Comparison of ENCODE assay signal across 12 cellular contexts in genomic region chr12:57770734-57771133, GRCh38. TPM values are rescaled to one million over a fixed set of nuclear protein-coding genes. Genes with fewer than 3 reads are reported as not detected.
DNase-seq lines count a peak whose midpoint lies in the region; ATAC-seq and TF ChIP-seq lines count a peak whose summit lies in the region.
"Had no signal": no experiment of that assay in that cellular context is flagged by ENCODE, and none has a peak within 500 bp of the region (broad histone marks: within the 10 kb centered on the region; RNA-seq: fewer than 3 reads in every experiment).

No MANE protein-coding gene starts in this region.

- TF ChIP-seq CTCF in OCI-LY1 (IDR thresholded peaks at IDR 0.05; ENCODE audit: low read length) (no peak), chondrocyte (IDR thresholded peaks at IDR 0.05) (no peak), osteoblast (IDR thresholded peaks at IDR 0.05; ENCODE audit: extremely low read depth, low read depth, low read length) (no peak)

- POLR2A ChIA-PET in activated CD4-positive, alpha-beta memory T cell treated with anti-CD3 and anti-CD28 coated beads for 36 hours (lab: Charles Lee) = no interaction called here
- POLR2A ChIA-PET in activated CD4-positive, alpha-beta memory T cell treated with anti-CD3 and anti-CD28 coated beads, Interleukin-2, amount 10 ng/mL, durations not matched to agents 7 days and 5 days (lab: Charles Lee) = no interaction called here

- H3K79me2 ChIP-seq in OCI-LY1 (ENCODE audit: insufficient read depth, low read length) = no peaks in the 10 kb centered on the region
- H3K79me2 ChIP-seq in osteoblast (ENCODE audit: insufficient read depth, low read length) = peaks cover 12% of the 10 kb centered on the region

- peaks cover 24% of the 10 kb centered on the region for H3K36me3 Mint-ChIP-seq in activated CD4-positive, alpha-beta memory T cell treated with anti-CD3 and anti-CD28 coated beads for 36 hours
- peaks cover 3% of the 10 kb centered on the region for H3K36me3 Mint-ChIP-seq in activated CD4-positive, alpha-beta memory T cell treated with anti-CD3 and anti-CD28 coated beads, Interleukin-2, amount 10 ng/mL, durations not matched to agents 7 days and 5 days (ENCODE audit: low read depth)
- H3K36me3 Mint-ChIP-seq in chondrocyte (ENCODE audit: low read depth) = peaks cover 20% of the 10 kb centered on the region

- H3K4me1 Mint-ChIP-seq in activated CD4-positive, alpha-beta memory T cell treated with anti-CD3 and anti-CD28 coated beads for 36 hours (ENCODE audit: low read depth) = peaks cover 35% of the 10 kb centered on the region
- H3K4me1 Mint-ChIP-seq in activated CD4-positive, alpha-beta memory T cell treated with anti-CD3 and anti-CD28 coated beads, Interleukin-2, amount 10 ng/mL, durations not matched to agents 7 days and 5 days = peaks cover 31% of the 10 kb centered on the region
- peaks cover 34% of the 10 kb centered on the region for H3K4me1 Mint-ChIP-seq in chondrocyte (ENCODE audit: low read depth)

- H3K27me3 Mint-ChIP-seq in activated CD4-positive, alpha-beta memory T cell treated with anti-CD3 and anti-CD28 coated beads for 36 hours = peaks cover 2% of the 10 kb centered on the region
- peaks cover 6% of the 10 kb centered on the region for H3K27me3 Mint-ChIP-seq in activated CD4-positive, alpha-beta memory T cell treated with anti-CD3 and anti-CD28 coated beads, Interleukin-2, amount 10 ng/mL, durations not matched to agents 7 days and 5 days
- H3K27me3 Mint-ChIP-seq in chondrocyte (ENCODE audit: low read depth) = peaks cover 5% of the 10 kb centered on the region

- H3K9me2 ChIP-seq in OCI-LY1 (ENCODE audit: low read depth, low read length) = no peaks in the 10 kb centered on the region

- H3K27ac Mint-ChIP-seq in activated CD4-positive, alpha-beta memory T cell treated with anti-CD3 and anti-CD28 coated beads for 36 hours = peak overlapping the region; percentile 97
- H3K27ac Mint-ChIP-seq in activated CD4-positive, alpha-beta memory T cell treated with anti-CD3 and anti-CD28 coated beads, Interleukin-2, amount 10 ng/mL, durations not matched to agents 7 days and 5 days = no peak overlapping the region
- H3K27ac Mint-ChIP-seq in chondrocyte (ENCODE audit: unreplicated experiment) = no peak overlapping the region

- no peaks in the 10 kb centered on the region for H3K9me3 Mint-ChIP-seq in activated CD4-positive, alpha-beta memory T cell treated with anti-CD3 and anti-CD28 coated beads for 36 hours
- H3K9me3 Mint-ChIP-seq in activated CD4-positive, alpha-beta memory T cell treated with anti-CD3 and anti-CD28 coated beads, Interleukin-2, amount 10 ng/mL, durations not matched to agents 7 days and 5 days = no peaks in the 10 kb centered on the region
- H3K9me3 Mint-ChIP-seq in chondrocyte (ENCODE audit: low read depth) = no peaks in the 10 kb centered on the region

- CTCF ChIA-PET in activated CD4-positive, alpha-beta memory T cell treated with anti-CD3 and anti-CD28 coated beads for 36 hours (lab: Charles Lee) = interaction anchor here (1.8 to 2.1 kb wide), 2 partner anchors 11 to 12 kb away, joined by 4 to 25 read pairs; partner anchors contain the start of gene TSFM
- CTCF ChIA-PET in activated CD4-positive, alpha-beta memory T cell treated with anti-CD3 and anti-CD28 coated beads, Interleukin-2, amount 10 ng/mL, durations not matched to agents 7 days and 5 days (lab: Charles Lee) = interaction anchor here (0.6 to 2.3 kb wide), 3 partner anchors 12 to 1654 kb away, joined by 4 to 6 read pairs (median 4); partner anchors contain the start of gene RPL41

- H3K9ac ChIP-seq in OCI-LY1 (ENCODE audit: low read length) = no peak overlapping the region; the same call in 1 of the 2 replicates

- H3K27me3 ChIP-seq in OCI-LY1 (ENCODE audit: insufficient read depth, low read length) (peaks cover 5% of the 10 kb centered on the region), osteoblast (ENCODE audit: insufficient read depth, low read length) (peaks cover 18% of the 10 kb centered on the region)
- H3K27me3 ChIP-seq: ovary had no signal

- H3K4me2 ChIP-seq in OCI-LY1 (ENCODE audit: low read length) (peak overlapping the region; percentile 90), osteoblast (ENCODE audit: insufficient read depth, low read length) (peak overlapping the region; percentile 90)

- intact Hi-C loops in activated CD4-positive, alpha-beta memory T cell treated with anti-CD3 and anti-CD28 coated beads for 36 hours (cut with micrococcal nuclease) = no loop called here

- H3F3A ChIP-seq in OCI-LY1 (ENCODE audit: insufficient read depth, low read length) = no peaks in the 10 kb centered on the region

- H3K4me1 ChIP-seq in OCI-LY1 (ENCODE audit: insufficient read depth, low read length, severe bottlenecking) = peaks cover 24% of the 10 kb centered on the region
- peaks cover 35% of the 10 kb centered on the region for H3K4me1 ChIP-seq in osteoblast (ENCODE audit: insufficient read depth, low read length)

- peak overlapping the region; percentile 52 for H3K4me3 Mint-ChIP-seq in activated CD4-positive, alpha-beta memory T cell treated with anti-CD3 and anti-CD28 coated beads for 36 hours
- H3K4me3 Mint-ChIP-seq in activated CD4-positive, alpha-beta memory T cell treated with anti-CD3 and anti-CD28 coated beads, Interleukin-2, amount 10 ng/mL, durations not matched to agents 7 days and 5 days = no peak overlapping the region
- peak overlapping the region; percentile 31 for H3K4me3 Mint-ChIP-seq in chondrocyte (ENCODE audit: unreplicated experiment)

- H4K20me1 ChIP-seq in OCI-LY1 (ENCODE audit: insufficient read depth, low read length) (no peaks in the 10 kb centered on the region), osteoblast (ENCODE audit: insufficient read depth, low read length) (peaks cover under 1% of the 10 kb centered on the region)

- H3K9me3 ChIP-seq in OCI-LY1 (ENCODE audit: low read length) (no peaks in the 10 kb centered on the region), osteoblast (ENCODE audit: low read depth, low read length) (no peaks in the 10 kb centered on the region)
- H3K9me3 ChIP-seq: ovary had no signal

- H2AFZ ChIP-seq in OCI-LY1 (ENCODE audit: low read length) (no peak overlapping the region), osteoblast (ENCODE audit: low read length) (no peak overlapping the region)

- H3K36me3 ChIP-seq in OCI-LY1 (ENCODE audit: insufficient read depth, low read length) (peaks cover 35% of the 10 kb centered on the region), osteoblast (ENCODE audit: insufficient read depth, low read length) (peaks cover 26% of the 10 kb centered on the region)
- H3K36me3 ChIP-seq: ovary had no signal

- peak overlapping the region; percentile 75 for H3K4me3 ChIP-seq in OCI-LY1 (ENCODE audit: low read depth, low read length, poor library complexity, severe bottlenecking)
- H3K4me3 ChIP-seq in osteoblast (ENCODE audit: insufficient read depth, low read length) = no peak overlapping the region

- no peak for ATAC-seq in GM18519 (IDR thresholded peaks at IDR 0.05; ENCODE audit: low FRiP score, unreplicated experiment)

- DNase-seq in activated CD4-positive, alpha-beta memory T cell treated with anti-CD3 and anti-CD28 coated beads for 36 hours = no peak
- DNase-seq in activated CD4-positive, alpha-beta memory T cell treated with anti-CD3 and anti-CD28 coated beads, Interleukin-2, amount 10 ng/mL, durations not matched to agents 7 days and 5 days = no peak
- DNase-seq in chondrocyte (ENCODE audit: low spot score) = no peak
- DNase-seq in osteoblast (ENCODE audit: insufficient read length, low spot score, missing footprints) = no peak
- DNase-seq in SHP77 treated with DMSO at 0.1 percent for 48 hours (lab: John Stamatoyannopoulos, UW) = no peak
- no peak for DNase-seq in occipital lobe (lab: John Stamatoyannopoulos, UW)
- DNase-seq: effector CD8-positive, alpha-beta T cell; NCI-H1092; ovary; SHP77 had no signal

- H3K27ac ChIP-seq in OCI-LY1 (ENCODE audit: low read depth, low read length, poor library complexity, severe bottlenecking) (no peak overlapping the region), osteoblast (ENCODE audit: low read depth, low read length) (peak overlapping the region; percentile 95)

RNA-seq across cellular contexts. Expression of gene METTL1, which starts 1.2 kb away (rescaled TPM):
- total RNA-seq in activated CD4-positive, alpha-beta memory T cell treated with anti-CD3 and anti-CD28 coated beads for 36 hours = 10 to 100 TPM; 30.0 to 32.0 TPM
- 10 to 100 TPM; 12.5 to 13.8 TPM for total RNA-seq in activated CD4-positive, alpha-beta memory T cell treated with anti-CD3 and anti-CD28 coated beads, Interleukin-2, amount 10 ng/mL, durations not matched to agents 7 days and 5 days
- total RNA-seq in chondrocyte = 25.2 to 33.6 TPM (median 26.8 TPM) in 3 replicates
- total RNA-seq in osteoblast = 2.9 TPM in 2 replicates
- 0.94 TPM for total RNA-seq in occipital lobe

RNA-seq across cellular contexts. Expression of gene EEF1AKMT3, which starts 1.7 kb away (rescaled TPM):
- total RNA-seq in activated CD4-positive, alpha-beta memory T cell treated with anti-CD3 and anti-CD28 coated beads for 36 hours = 1 to 10 TPM; 3.7 to 3.9 TPM
- total RNA-seq in activated CD4-positive, alpha-beta memory T cell treated with anti-CD3 and anti-CD28 coated beads, Interleukin-2, amount 10 ng/mL, durations not matched to agents 7 days and 5 days = 1 to 10 TPM; 4.2 to 4.7 TPM
- total RNA-seq in chondrocyte (13.0 to 14.8 TPM (median 13.6 TPM) in 3 replicates), osteoblast (8.3 and 8.8 TPM in 2 replicates), occipital lobe (2.2 TPM)

RNA-seq across cellular contexts. Expression of gene CYP27B1, which starts 3.9 kb away (rescaled TPM):
- 1 to 10 TPM; 7.1 to 8.2 TPM for total RNA-seq in activated CD4-positive, alpha-beta memory T cell treated with anti-CD3 and anti-CD28 coated beads for 36 hours
- 1 to 10 TPM; 3.3 to 4.3 TPM for total RNA-seq in activated CD4-positive, alpha-beta memory T cell treated with anti-CD3 and anti-CD28 coated beads, Interleukin-2, amount 10 ng/mL, durations not matched to agents 7 days and 5 days
- total RNA-seq in chondrocyte (2.1 to 3.2 TPM (median 2.3 TPM) in 3 replicates), osteoblast (0.29 and 0.36 TPM in 2 replicates), occipital lobe (not detected)

RNA-seq across cellular contexts. Expression of gene TSFM, which starts 11.9 kb away (rescaled TPM):
- total RNA-seq in activated CD4-positive, alpha-beta memory T cell treated with anti-CD3 and anti-CD28 coated beads for 36 hours = 10 to 100 TPM; 45.5 to 47.2 TPM
- total RNA-seq in activated CD4-positive, alpha-beta memory T cell treated with anti-CD3 and anti-CD28 coated beads, Interleukin-2, amount 10 ng/mL, durations not matched to agents 7 days and 5 days = 10 to 100 TPM; 28.9 to 31.5 TPM
- total RNA-seq in chondrocyte (17.8 to 21.3 TPM (median 19.9 TPM) in 3 replicates), osteoblast (18.1 and 18.3 TPM in 2 replicates), occipital lobe (27.3 TPM)

RNA-seq across cellular contexts. Expression of gene MARCHF9, which starts 15.8 kb away (rescaled TPM):
- 10 to 100 TPM; 20.9 to 21.2 TPM for total RNA-seq in activated CD4-positive, alpha-beta memory T cell treated with anti-CD3 and anti-CD28 coated beads for 36 hours
- total RNA-seq in activated CD4-positive, alpha-beta memory T cell treated with anti-CD3 and anti-CD28 coated beads, Interleukin-2, amount 10 ng/mL, durations not matched to agents 7 days and 5 days = 10 to 100 TPM; 29.2 to 31.4 TPM
- total RNA-seq in chondrocyte (17.3 to 22.1 TPM (median 21.8 TPM) in 3 replicates), osteoblast (0.59 and 0.72 TPM in 2 replicates), occipital lobe (15.9 TPM)
